18 cellular contexts compared by ENCODE assay signal in genomic region chr1:220807726-220808125, GRCh38. TPM values are rescaled to one million over a fixed set of nuclear protein-coding genes. Genes with fewer than 3 reads are reported as not detected.
A peak's percentile ranks its signal among the peaks of the same experiment; 100 is the strongest.
DNase-seq lines count a peak whose midpoint lies in the region; ATAC-seq and TF ChIP-seq lines count a peak whose summit lies in the region.
"Had no signal": no experiment of that assay in that cellular context is flagged by ENCODE, and none has a peak within 500 bp of the region (broad histone marks: within the 10 kb centered on the region; RNA-seq: fewer than 3 reads in every experiment).

No MANE protein-coding gene starts in this region.

- peaks cover 2% of the 10 kb centered on the region; the same call in 1 of the 2 replicates for H3K27me3 ChIP-seq in IMR-90 (ENCODE audit: control insufficient read depth, insufficient read depth, low read length)
- no peaks in the 10 kb centered on the region for H3K27me3 ChIP-seq in WERI-Rb-1 (ENCODE audit: insufficient read depth, low read depth, severe bottlenecking)
- H3K27me3 ChIP-seq in transverse colon: no peaks in the 10 kb centered on the region
- H3K27me3 ChIP-seq: BE2C had no signal

- no peak overlapping the region for H2BK120ac ChIP-seq in IMR-90 (ENCODE audit: low read depth, low read length)

- H3K4ac ChIP-seq in IMR-90 (ENCODE audit: low read depth, low read length): no peak overlapping the region

- H2AK9ac ChIP-seq in IMR-90 (replicated peaks; ENCODE audit: low read depth, low read length, poor library complexity): no peak overlapping the region

- no peak overlapping the region for H3K9ac ChIP-seq in IMR-90 (ENCODE audit: low read depth, low read length)
- H3K9ac ChIP-seq: GM23248 had no signal

- no peak overlapping the region for H3K4me2 ChIP-seq in IMR-90 (ENCODE audit: low read depth, low read length)

- H2AFZ ChIP-seq in IMR-90 (replicated peaks; ENCODE audit: low read length, poor library complexity): peak overlapping the region; percentile 37
- H2AFZ ChIP-seq: GM23248 had no signal

- peak overlapping the region; percentile 82 for H3K27ac Mint-ChIP-seq in osteocyte (ENCODE audit: unreplicated experiment)
- H3K27ac Mint-ChIP-seq: CD4-positive, CD25-positive, alpha-beta regulatory T cell; CD8-positive, alpha-beta memory T cell had no signal

- H4K91ac ChIP-seq in IMR-90 (ENCODE audit: insufficient read depth, low read depth, low read length): no peak overlapping the region

- peaks cover 2% of the 10 kb centered on the region for H3K36me3 Mint-ChIP-seq in osteocyte (ENCODE audit: unreplicated experiment)
- H3K36me3 Mint-ChIP-seq: CD4-positive, CD25-positive, alpha-beta regulatory T cell; CD8-positive, alpha-beta memory T cell had no signal

- H2BK20ac ChIP-seq in IMR-90 (ENCODE audit: low read depth, low read length): no peak overlapping the region

- intact Hi-C loops in IMR-90 (cut with micrococcal nuclease): no loop called here
- intact Hi-C loops in transverse colon (cut with DNase I; ENCODE audit: low total_unique reads): no loop called here

- no peak overlapping the region for H3K18ac ChIP-seq in IMR-90 (ENCODE audit: low read depth, low read length)

- no peaks in the 10 kb centered on the region for H3K36me3 ChIP-seq in IMR-90 (ENCODE audit: control insufficient read depth, insufficient read depth, low read length)
- peaks cover 44% of the 10 kb centered on the region for H3K36me3 ChIP-seq in WERI-Rb-1
- H3K36me3 ChIP-seq in transverse colon: no peaks in the 10 kb centered on the region
- H3K36me3 ChIP-seq: BE2C, HAP-1 had no signal

- WGBS in IMR-90 (ENCODE audit: extremely low coverage in 2 of 2, insufficient read length in 1 of 2), 2 experiments: 100% methylated on average over 1 of the region's 6 CpGs; no CpG with 5 or more reads in 1 of the 2 experiments
- 71 to 75% methylated on average over 2 to 6 of the region's 6 CpGs for WGBS in transverse colon (ENCODE audit: low coverage in 1 of 2), 2 donors

- H3K4me3 Mint-ChIP-seq in osteocyte (ENCODE audit: unreplicated experiment): no peak overlapping the region
- H3K4me3 Mint-ChIP-seq: CD4-positive, CD25-positive, alpha-beta regulatory T cell; CD8-positive, alpha-beta memory T cell had no signal

- no peak overlapping the region; the same call in 1 of the 2 replicates for H2AK5ac ChIP-seq in IMR-90 (ENCODE audit: low read depth, low read length)

- BruUV-seq in IMR-90 (replicated peaks; lab: Mats Ljungman, UMichigan): no TSS peak

- no peak overlapping the region for H2BK15ac ChIP-seq in IMR-90 (ENCODE audit: low read depth, low read length)

- TF ChIP-seq RAD21 in IMR-90 (IDR thresholded peaks at IDR 0.05; ENCODE audit: low read length): no peak

- H4K20me1 ChIP-seq in IMR-90 (ENCODE audit: insufficient read depth, low read length): no peaks in the 10 kb centered on the region

- no peak overlapping the region for H4K8ac ChIP-seq in IMR-90 (ENCODE audit: low read depth in 2 of 2, low read length in 2 of 2)

- no peaks in the 10 kb centered on the region for H3K9me1 ChIP-seq in IMR-90 (ENCODE audit: insufficient read depth, low read length)

- no peak for TF ChIP-seq EP300 in transverse colon (IDR thresholded peaks at IDR 0.05; ENCODE audit: low read depth)

- H3K56ac ChIP-seq in IMR-90 (ENCODE audit: extremely low read depth, insufficient read depth, low read length): no peak overlapping the region

- no peak overlapping the region for H4K5ac ChIP-seq in IMR-90 (ENCODE audit: low read depth, low read length)

- TF ChIP-seq CTCF in IMR-90 (conservative IDR thresholded peaks at IDR 0.05; ENCODE audit: low read depth, low read length) (no peak), WERI-Rb-1 (IDR thresholded peaks at IDR 0.05; ENCODE audit: low read depth, low read length) (no peak), osteocyte (IDR thresholded peaks at IDR 0.05) (no peak), transverse colon (IDR thresholded peaks at IDR 0.05) (no peak)

- H3K79me1 ChIP-seq in IMR-90 (ENCODE audit: low read depth in 1 of 2, low read length in 2 of 2): no peaks in the 10 kb centered on the region

- TF ChIP-seq POLR2A in IMR-90 (IDR thresholded peaks at IDR 0.05; ENCODE audit: low read depth, low read length) (no peak), transverse colon (IDR thresholded peaks at IDR 0.05) (no peak)

- H3K4me1 Mint-ChIP-seq in osteocyte (ENCODE audit: unreplicated experiment): peaks cover 36% of the 10 kb centered on the region

- no peaks in the 10 kb centered on the region for H3K27me3 Mint-ChIP-seq in osteocyte (ENCODE audit: unreplicated experiment)
- H3K27me3 Mint-ChIP-seq: CD4-positive, CD25-positive, alpha-beta regulatory T cell had no signal

- dilution Hi-C loops in IMR-90 (cut with HindIII; ENCODE audit: low sequenced_read_pairs, unreplicated experiment): no loop called here

- in situ Hi-C loops in IMR-90 (cut with MboI; ENCODE audit: low sequenced_read_pairs): no loop called here
- in situ Hi-C loops in transverse colon (cut with MboI; ENCODE audit: low pct_ligation_motif_present in 1 of 4, low pct_unique_long_range_greater_than_20kb in 1 of 4, low sequenced_read_pairs in 3 of 4): loop anchor here in 2 of 4 donors (25.0 kb wide), 2 partner anchors 630 to 930 kb away; partner anchors contain the start of gene DUSP10 (in 1 of the 2)

- H2BK5ac ChIP-seq in IMR-90 (ENCODE audit: low read depth, low read length, poor library complexity, severe bottlenecking): no peak overlapping the region

- no peak overlapping the region for H3K14ac ChIP-seq in IMR-90 (replicated peaks; ENCODE audit: low read depth, low read length)

- H3K9me3 Mint-ChIP-seq in osteocyte (ENCODE audit: unreplicated experiment): no peaks in the 10 kb centered on the region
- H3K9me3 Mint-ChIP-seq: CD8-positive, alpha-beta memory T cell had no signal

- CTCF ChIA-PET in IMR-90 (lab: Yijun Ruan, JAX): interaction anchor here (1.1 kb wide), 1 partner anchor 527 kb away, joined by 3 read pairs; no protein-coding TSS in a partner anchor

- H3K23ac ChIP-seq in IMR-90 (ENCODE audit: low read depth, low read length): no peak overlapping the region

- ATAC-seq in IMR-90 (ENCODE audit: low read depth) (no peak), HG03108 (IDR thresholded peaks at IDR 0.05; ENCODE audit: unreplicated experiment) (no peak)
- ATAC-seq: GM12878 had no signal

- DNase-seq in IMR-90 (no peak), WERI-Rb-1 (no peak), osteocyte (ENCODE audit: extremely low spot score, unreplicated experiment) (peak; percentile 72), transverse colon (no peak), NCI-H1092 treated with DMSO at 0.1 percent for 48 hours (lab: John Stamatoyannopoulos, UW) (no peak)
- DNase-seq: ACHN; BE2C; CD4-positive, CD25-positive, alpha-beta regulatory T cell; CD8-positive, alpha-beta memory T cell; DMS 273 treated with DMSO at 0.1 percent for 48 hours; DMS53; DND-41; EL; GM23248 had no signal

- POLR2A ChIA-PET in IMR-90 (lab: Charles Lee; ENCODE audit: unreplicated experiment): no interaction called here

- H3K9me3 ChIP-seq in IMR-90 (ENCODE audit: control insufficient read depth, insufficient read depth, low read length): peaks cover 2% of the 10 kb centered on the region; the same call in 1 of the 2 replicates
- H3K9me3 ChIP-seq in WERI-Rb-1 (ENCODE audit: severe bottlenecking): no peaks in the 10 kb centered on the region
- no peaks in the 10 kb centered on the region for H3K9me3 ChIP-seq in transverse colon
- H3K9me3 ChIP-seq: BE2C, HAP-1 had no signal

- H3K27ac ChIP-seq in IMR-90 (ENCODE audit: insufficient read depth, low read length): no peak overlapping the region
- peak overlapping the region; percentile 64 for H3K27ac ChIP-seq in WERI-Rb-1
- H3K27ac ChIP-seq in transverse colon: peak overlapping the region in 3 of 4 donors; percentile 33 to 67 (median 59)
- H3K27ac ChIP-seq: GM23248 had no signal

- peaks cover 10% of the 10 kb centered on the region; the same call in 1 of the 2 replicates for H3K4me1 ChIP-seq in IMR-90 (ENCODE audit: control insufficient read depth, insufficient read depth, low read length)
- peaks cover 0 to 33% (median 6%) of the 10 kb centered on the region in 4 donors for H3K4me1 ChIP-seq in transverse colon
- H3K4me1 ChIP-seq: BE2C, HAP-1 had no signal

- H3K4me3 ChIP-seq in IMR-90 (ENCODE audit: insufficient read depth, low read depth, low read length): no peak overlapping the region
- no peak overlapping the region for H3K4me3 ChIP-seq in WERI-Rb-1 (ENCODE audit: low read depth, low read length)
- no peak overlapping the region for H3K4me3 ChIP-seq in transverse colon
- H3K4me3 ChIP-seq: GM12878, GM23248, HAP-1 had no signal

TF ChIP-seq in IMR-90, 13 proteins besides CTCF, POLR2A, EP300 and RAD21:
- TF ChIP-seq RFX5 (IDR thresholded peaks at IDR 0.05; ENCODE audit: low read depth, low read length) (no peak), RCOR1 (IDR thresholded peaks at IDR 0.05; ENCODE audit: insufficient replicate concordance, low read length) (no peak), MAZ (IDR thresholded peaks at IDR 0.05; ENCODE audit: borderline replicate concordance, low read depth, low read length) (no peak), BHLHE40 (IDR thresholded peaks at IDR 0.05; ENCODE audit: low read depth, low read length) (no peak), FOS (IDR thresholded peaks at IDR 0.05; ENCODE audit: low read depth, low read length) (no peak), USF2 (IDR thresholded peaks at IDR 0.05; ENCODE audit: low read depth, low read length) (no peak)

RNA-seq across cellular contexts. Expression of gene MTARC1, which starts 21.0 kb away (rescaled TPM):
- 0.18 and 0.28 TPM in 2 replicates for total RNA-seq in IMR-90 (2012; rRNA removed)
- polyA plus RNA-seq in IMR-90 (2012; rRNA removed): 0.55 and 0.72 TPM in 2 replicates
- 0.05 and 0.16 TPM in 2 replicates for polyA plus RNA-seq in IMR-90 (2012; cell fraction: cytosol; rRNA removed)
- 0.09 and 0.33 TPM in 2 replicates for polyA plus RNA-seq in IMR-90 (2012; cell fraction: nucleus; rRNA removed; ENCODE audit: low replicate concordance)
- 1.8 and 2.1 TPM in 2 replicates for total RNA-seq in osteocyte
- total RNA-seq in transverse colon: 10 to 100 TPM in 3 of 4 donors, 1 to 10 TPM in 1; 10.0 to 28.8 (median 16.6) TPM
- total RNA-seq: CD4-positive, CD25-positive, alpha-beta regulatory T cell; CD8-positive, alpha-beta memory T cell; G401 had no signal
- polyA plus RNA-seq: CD4-positive, CD25-positive, alpha-beta regulatory T cell; CD8-positive, alpha-beta memory T cell had no signal

RNA-seq across cellular contexts. Expression of gene MTARC2, which starts 59.6 kb away (rescaled TPM):
- total RNA-seq in IMR-90 (2012; rRNA removed): 0.36 and 0.56 TPM in 2 replicates
- polyA plus RNA-seq in IMR-90 (2012; rRNA removed): 2.6 TPM in 2 replicates
- polyA plus RNA-seq in IMR-90 (2012; cell fraction: cytosol; rRNA removed): 0.71 and 3.2 TPM in 2 replicates
- polyA plus RNA-seq in IMR-90 (2012; cell fraction: nucleus; rRNA removed; ENCODE audit: low replicate concordance): 8.2 and 12.5 TPM in 2 replicates
- total RNA-seq in osteocyte: 25.6 and 27.9 TPM in 2 replicates
- total RNA-seq in transverse colon: 100 to 1,000 TPM in 1 of 4 donors, 10 to 100 TPM in 3; 28.4 to 199 (median 41.7) TPM
- total RNA-seq: CD4-positive, CD25-positive, alpha-beta regulatory T cell; CD8-positive, alpha-beta memory T cell; G401 had no signal
- polyA plus RNA-seq: CD4-positive, CD25-positive, alpha-beta regulatory T cell; CD8-positive, alpha-beta memory T cell had no signal

Comparison
In these comparisons a context has a peak if more than half of its experiments do, and no peak if none do; other contexts are left out.
1. RNA of gene MTARC2, which starts 59.6 kb away (total RNA-seq): 28.4 to 199 TPM in transverse colon and 25.6 to 27.9 TPM in osteocyte; 0.36 to 0.56 TPM in IMR-90; every median in the first group is over 10 times any median in the second.